8 cellular contexts compared by ENCODE assay signal in genomic region chr2:71130325-71131260, GRCh38. TPM values are rescaled to one million over a fixed set of nuclear protein-coding genes. Genes with fewer than 3 reads are reported as not detected.
DNase-seq lines count a peak whose midpoint lies in the region; TF ChIP-seq lines count a peak whose summit lies in the region.

A gene with protein sequence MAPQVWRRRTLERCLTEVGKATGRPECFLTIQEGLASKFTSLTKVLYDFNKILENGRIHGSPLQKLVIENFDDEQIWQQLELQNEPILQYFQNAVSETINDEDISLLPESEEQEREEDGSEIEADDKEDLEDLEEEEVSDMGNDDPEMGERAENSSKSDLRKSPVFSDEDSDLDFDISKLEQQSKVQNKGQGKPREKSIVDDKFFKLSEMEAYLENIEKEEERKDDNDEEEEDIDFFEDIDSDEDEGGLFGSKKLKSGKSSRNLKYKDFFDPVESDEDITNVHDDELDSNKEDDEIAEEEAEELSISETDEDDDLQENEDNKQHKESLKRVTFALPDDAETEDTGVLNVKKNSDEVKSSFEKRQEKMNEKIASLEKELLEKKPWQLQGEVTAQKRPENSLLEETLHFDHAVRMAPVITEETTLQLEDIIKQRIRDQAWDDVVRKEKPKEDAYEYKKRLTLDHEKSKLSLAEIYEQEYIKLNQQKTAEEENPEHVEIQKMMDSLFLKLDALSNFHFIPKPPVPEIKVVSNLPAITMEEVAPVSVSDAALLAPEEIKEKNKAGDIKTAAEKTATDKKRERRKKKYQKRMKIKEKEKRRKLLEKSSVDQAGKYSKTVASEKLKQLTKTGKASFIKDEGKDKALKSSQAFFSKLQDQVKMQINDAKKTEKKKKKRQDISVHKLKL (plus strand): TSS chr2:71130634. CDS start chr2:71130666, 32 bp downstream.

- H3K4me3 Mint-ChIP-seq in neural crest cell = no peak within 1 kb of the TSS

- H3K36me3 ChIP-seq in ES-I3 (ENCODE audit: insufficient read depth, low read length) (peaks cover 6% of the 10 kb centered on the region; the same call in 1 of the 2 replicates), stomach (peaks cover 13 to 28% (median 26%) of the 10 kb centered on the region in 4 donors)

- TF ChIP-seq EP300 in stomach (IDR thresholded peaks at IDR 0.05) = no peak

- peaks cover 15% of the 10 kb centered on the region for H3K4me1 Mint-ChIP-seq in neural crest cell

- H3K9me3 Mint-ChIP-seq in neural crest cell = no peaks in the 10 kb centered on the region

- H3K4me3 ChIP-seq in fibroblast of villous mesenchyme (ENCODE audit: low read depth, low read length) (peak within 1 kb of the TSS; percentile 89), stomach (peak within 1 kb of the TSS; percentile 73 to 83 (median 81))

- peak within 1 kb of the TSS; percentile 93 for H3K9ac ChIP-seq in ES-I3 (ENCODE audit: low read depth, low read length)

- TF ChIP-seq POLR2A in stomach (IDR thresholded peaks at IDR 0.05) = peak in 1 of 4 donors; percentile 24

- H3K27ac Mint-ChIP-seq in neural crest cell (ENCODE audit: unreplicated experiment) = peak within 1 kb of the TSS; percentile 96

- WGBS in stomach, 5 donors = 0 to 1% (median 0%) methylated on average over 47 to 52 of the region's 52 CpGs

- peak within 1 kb of the TSS; percentile 81 to 96 (median 94) for H3K27ac ChIP-seq in stomach

- no peaks in the 10 kb centered on the region for H3K36me3 Mint-ChIP-seq in neural crest cell (ENCODE audit: low read depth)

- TF ChIP-seq CTCF in fibroblast of villous mesenchyme (IDR thresholded peaks at IDR 0.05; ENCODE audit: insufficient read depth, low read depth, low read length) (no peak), neural crest cell (conservative IDR thresholded peaks at IDR 0.05) (no peak), stomach (IDR thresholded peaks at IDR 0.05) (no peak)

- intact Hi-C loops in stomach (cut with DNase I; ENCODE audit: low total_unique reads) = no loop called here

- no peaks in the 10 kb centered on the region for H3K27me3 Mint-ChIP-seq in neural crest cell (ENCODE audit: low read depth)

- H3K4me1 ChIP-seq in ES-I3 (ENCODE audit: insufficient read depth, low read length) (no peaks in the 10 kb centered on the region), stomach (peaks cover 22 to 56% (median 40%) of the 10 kb centered on the region in 4 donors)

- DNase-seq in H4 (ENCODE audit: low spot score) (peak; percentile 84), LHCN-M2 (ENCODE audit: low read depth) (peak; percentile 85), SHP77 (lab: John Stamatoyannopoulos, UW) (peak; percentile 79 to 86), fibroblast of villous mesenchyme (ENCODE audit: low read depth) (peak; percentile 93), neural crest cell (ENCODE audit: low read depth, low spot score) (peak; percentile 83), stomach (peak; percentile 90)
- peak; percentile 89 for DNase-seq in activated effector memory CD4-positive, alpha-beta T cell treated with Interleukin-2 at 50 U/mL for 16 hours

- no peaks in the 10 kb centered on the region for H3K27me3 ChIP-seq in stomach

- no peaks in the 10 kb centered on the region for H3K9me3 ChIP-seq in ES-I3 (ENCODE audit: control insufficient read depth, insufficient read depth, low read length)
- no peaks in the 10 kb centered on the region for H3K9me3 ChIP-seq in stomach

RNA-seq across cellular contexts. Expression of the gene that starts here (rescaled TPM):
- 21.6 and 27.7 TPM in 2 replicates for total RNA-seq in H4 (2014; rRNA removed; shearing (Covaris generic))
- 25.1 and 28.9 TPM in 2 replicates for total RNA-seq in LHCN-M2 (2014; rRNA removed)
- polyA plus RNA-seq in LHCN-M2 (2012) = 8.5 TPM
- total RNA-seq in fibroblast of villous mesenchyme = 17.1 and 18.1 TPM in 2 replicates
- total RNA-seq in neural crest cell = 40.0 and 41.7 TPM in 2 replicates
- total RNA-seq in stomach = 10 to 100 TPM; 16.2 to 30.6 (median 23.3) TPM
- 10 to 100 TPM; 17.9 to 25.1 (median 22.8) TPM for polyA plus RNA-seq in stomach

Comparison
In these comparisons a context has a peak if more than half of its experiments do, and no peak if none do; other contexts are left out.
1. Peak in every context shown above with its lines: DNase-seq, H3K4me3 ChIP-seq and H3K27ac ChIP-seq.